In the genomic region with DNA sequence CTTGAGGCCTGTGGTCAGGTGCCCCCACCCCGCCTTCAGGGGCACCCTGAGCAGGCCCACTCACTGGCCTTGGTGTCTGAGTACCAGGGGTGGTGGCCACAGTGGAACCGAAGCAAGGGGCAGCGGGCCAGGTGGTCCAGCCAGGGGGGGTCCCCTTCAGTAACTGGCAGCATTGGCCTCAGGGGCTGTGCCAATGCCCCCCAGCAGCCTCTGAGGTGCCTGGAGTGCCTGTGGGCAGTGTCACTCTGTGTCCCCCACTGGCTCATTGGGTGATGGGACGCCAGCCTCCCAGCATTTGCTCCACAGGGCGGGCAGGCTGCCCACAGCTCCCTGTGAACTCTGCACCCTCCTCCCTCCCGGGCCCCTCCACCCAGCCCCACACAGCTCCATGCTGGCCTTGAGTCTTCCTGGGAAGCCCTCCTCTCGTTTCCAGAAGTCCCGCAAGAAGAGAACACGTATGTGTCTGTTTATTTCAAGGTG, we compare ENCODE assay signal across 21 cellular contexts.
"Had no signal": no experiment of that assay in that cellular context is flagged by ENCODE, and none has a peak within 500 bp of the region (broad histone marks: within the 10 kb centered on the region; RNA-seq: fewer than 3 reads in every experiment).

No MANE protein-coding gene starts in this region.

- H3K4me1 Mint-ChIP-seq: activated B cell treated with CpG ODN at 0.5 μM for 24 hours; activated CD4-positive, alpha-beta T cell treated with anti-CD3 and anti-CD28 coated beads for 36 hours; activated naive CD8-positive, alpha-beta T cell treated with anti-CD3 and anti-CD28 coated beads, Interleukin-2, amount 50 U/mL, for 24 hours; nephron had no signal

- H3K27me3 Mint-ChIP-seq: activated CD4-positive, alpha-beta T cell treated with anti-CD3 and anti-CD28 coated beads for 36 hours; activated naive CD8-positive, alpha-beta T cell treated with anti-CD3 and anti-CD28 coated beads, Interleukin-2, amount 50 U/mL, for 24 hours; activated T-cell treated with anti-CD3 and anti-CD28 coated beads, Interleukin-2, amount 50 U/mL, for 24 hours had no signal

- H3K4me3 ChIP-seq: body of pancreas, cardiac muscle cell, heart right ventricle, tibial nerve had no signal

- H3K27ac ChIP-seq: body of pancreas, cardiac muscle cell, heart right ventricle, tibial nerve had no signal

- H3K9me3 Mint-ChIP-seq: activated B cell treated with CpG ODN at 0.5 μM for 24 hours; activated naive CD8-positive, alpha-beta T cell treated with anti-CD3 and anti-CD28 coated beads, Interleukin-2, amount 50 U/mL, for 24 hours; activated T-cell treated with anti-CD3 and anti-CD28 coated beads, Interleukin-2, amount 50 U/mL, for 24 hours; activated T-helper 2 cell treated with anti-CD3 and anti-CD28 coated beads, Interferon-gamma antibody, Interleukin-2, Interleukin-4, amounts not matched to agents 10 μg/mL and 5 μg/mL and 100 μg/mL, durations not matched to agents 14 hours and 24 hours and 36 hours; dendritic cell treated with granulocyte-macrophage colony-stimulating factor and Interleukin-4, amounts not matched to agents 40 ng/mL and 50 ng/mL, for 4 days; memory B cell; nephron; stimulated activated naive CD8-positive, alpha-beta T cell treated with anti-CD3 and anti-CD28 coated beads, Interleukin-15, Interleukin-2, amounts not matched to agents 100 ng/mL and 50 ng/mL, for 24 hours; T-helper 1 cell treated with Interleukin-12 subunit alpha and Interleukin-12 subunit beta and Interleukin-4 antibody, amounts not matched to agents 30 μg/mL and 1 μg/mL, for 36 hours had no signal

- H3K36me3 Mint-ChIP-seq: memory B cell had no signal

- H3K4me1 ChIP-seq: body of pancreas had no signal

- DNase-seq: activated B cell treated with CpG ODN at 0.5 μM for 24 hours; activated CD4-positive, alpha-beta T cell treated with anti-CD3 and anti-CD28 coated beads for 36 hours; activated CD4-positive, alpha-beta T cell treated with anti-CD3 and anti-CD28 coated beads, Interleukin-2, amount 50 U/mL, for 4 hours; activated CD8-positive, alpha-beta memory T cell treated with anti-CD3 and anti-CD28 coated beads for 24 hours; activated CD8-positive, alpha-beta memory T cell treated with anti-CD3 and anti-CD28 coated beads, Interleukin-2, amount 50 U/mL, for 4 hours; activated naive CD4-positive, alpha-beta T cell treated with anti-CD3 and anti-CD28 coated beads, Interleukin-2, amount 50 U/mL, for 16 hours; activated naive CD8-positive, alpha-beta T cell treated with anti-CD3 and anti-CD28 coated beads, Interleukin-2, amount 50 U/mL, for 24 hours; activated T-cell treated with anti-CD3 and anti-CD28 coated beads, Interleukin-2, amount 50 U/mL, for 24 hours; body of pancreas; effector CD4-positive, alpha-beta T cell; heart right ventricle; stimulated activated CD4-positive, alpha-beta T cell treated with anti-CD3 and anti-CD28 coated beads, Interleukin-12 subunit alpha, Interleukin-12 subunit beta, amount 100 ng/mL, for 4 hours; stimulated activated CD4-positive, alpha-beta T cell treated with anti-CD3 and anti-CD28 coated beads, Interleukin-4, amount 100 ng/mL, for 4 hours had no signal

- H3K27me3 ChIP-seq: body of pancreas, cardiac muscle cell had no signal

- H3K9me3 ChIP-seq: body of pancreas, heart right ventricle, tibial nerve had no signal

- H3K36me3 ChIP-seq: cardiac muscle cell had no signal

- H3K27ac Mint-ChIP-seq: activated B cell treated with CpG ODN at 0.5 μM for 24 hours; activated CD4-positive, alpha-beta T cell treated with anti-CD3 and anti-CD28 coated beads for 36 hours; activated naive CD8-positive, alpha-beta T cell treated with anti-CD3 and anti-CD28 coated beads, Interleukin-2, amount 50 U/mL, for 24 hours; activated T-cell treated with anti-CD3 and anti-CD28 coated beads, Interleukin-2, amount 50 U/mL, for 24 hours; activated T-helper 2 cell treated with anti-CD3 and anti-CD28 coated beads, Interferon-gamma antibody, Interleukin-2, Interleukin-4, amounts not matched to agents 10 μg/mL and 5 μg/mL and 100 μg/mL, durations not matched to agents 14 hours and 24 hours and 36 hours; dendritic cell treated with granulocyte-macrophage colony-stimulating factor and Interleukin-4, amounts not matched to agents 40 ng/mL and 50 ng/mL, for 4 days; memory B cell; stimulated activated naive CD8-positive, alpha-beta T cell treated with anti-CD3 and anti-CD28 coated beads, Interleukin-15, Interleukin-2, amounts not matched to agents 100 ng/mL and 50 ng/mL, for 24 hours; T-helper 1 cell treated with Interleukin-12 subunit alpha and Interleukin-12 subunit beta and Interleukin-4 antibody, amounts not matched to agents 30 μg/mL and 1 μg/mL, for 36 hours had no signal

- H3K4me3 Mint-ChIP-seq: activated B cell treated with CpG ODN at 0.5 μM for 24 hours; activated CD4-positive, alpha-beta T cell treated with anti-CD3 and anti-CD28 coated beads for 36 hours; activated naive CD8-positive, alpha-beta T cell treated with anti-CD3 and anti-CD28 coated beads, Interleukin-2, amount 50 U/mL, for 24 hours; activated T-cell treated with anti-CD3 and anti-CD28 coated beads, Interleukin-2, amount 50 U/mL, for 24 hours; dendritic cell treated with granulocyte-macrophage colony-stimulating factor and Interleukin-4, amounts not matched to agents 40 ng/mL and 50 ng/mL, for 4 days; memory B cell; nephron; stimulated activated naive CD8-positive, alpha-beta T cell treated with anti-CD3 and anti-CD28 coated beads, Interleukin-15, Interleukin-2, amounts not matched to agents 100 ng/mL and 50 ng/mL, for 24 hours; T-helper 1 cell treated with Interleukin-12 subunit alpha and Interleukin-12 subunit beta and Interleukin-4 antibody, amounts not matched to agents 30 μg/mL and 1 μg/mL, for 36 hours had no signal

- ATAC-seq: activated CD4-positive, alpha-beta T cell treated with anti-CD3 and anti-CD28 coated beads for 36 hours; activated naive CD8-positive, alpha-beta T cell treated with anti-CD3 and anti-CD28 coated beads, Interleukin-2, amount 50 U/mL, for 24 hours; body of pancreas had no signal
